Comparison of ENCODE assay signal across 9 cellular contexts in the genomic region with DNA sequence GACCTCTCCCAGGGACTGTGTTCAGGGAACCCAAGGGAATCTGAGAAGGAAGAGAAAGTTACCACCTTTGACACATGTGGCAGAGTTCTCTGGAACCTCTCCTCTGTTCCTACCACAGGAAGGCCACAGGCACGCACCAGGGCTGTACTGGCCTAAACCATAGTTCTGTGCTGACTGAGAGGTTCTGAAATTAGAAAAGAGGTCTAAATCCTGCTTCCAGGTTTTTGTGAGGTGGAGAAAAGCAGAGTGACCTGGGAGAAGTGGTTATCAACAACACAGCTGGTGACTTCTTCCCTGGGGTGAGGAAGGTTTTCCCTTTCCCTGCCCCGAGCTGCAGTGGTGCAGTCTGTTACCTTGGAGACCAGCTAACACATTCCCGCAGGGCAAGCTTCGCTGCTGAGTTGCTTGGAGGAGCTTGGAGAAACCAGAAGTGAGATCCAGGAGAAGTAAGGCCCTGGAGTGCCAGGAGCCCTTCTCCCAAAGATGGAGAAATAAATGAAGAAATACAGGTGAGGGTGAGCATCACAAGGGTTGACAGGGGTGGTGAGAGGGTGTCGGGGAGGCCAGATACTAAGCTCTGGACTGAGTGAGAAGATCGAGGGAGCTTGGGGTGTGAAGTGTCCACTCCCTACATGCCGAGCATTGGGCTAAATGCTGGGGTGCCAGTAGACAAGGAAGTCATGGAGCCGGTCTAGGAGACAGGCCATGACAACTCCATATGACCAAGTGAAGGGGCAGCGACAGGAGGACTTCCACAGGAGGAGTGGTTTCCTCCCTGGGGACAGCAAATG. TPM values are rescaled to one million over a fixed set of nuclear protein-coding genes. Genes with fewer than 3 reads are reported as not detected.
DNase-seq lines count a peak whose midpoint lies in the region; ATAC-seq and TF ChIP-seq lines count a peak whose summit lies in the region.
"Had no signal": no experiment of that assay in that cellular context is flagged by ENCODE, and none has a peak within 500 bp of the region (broad histone marks: within the 10 kb centered on the region; RNA-seq: fewer than 3 reads in every experiment).

Gene VWA3A, plus strand, starts transcription at position 399 of the 791 bp plus-strand sequence. Its CDS starts 97 bp downstream, at position 496.

- CTCF ChIA-PET in AG04450 (lab: Charles Lee): interaction anchor here (1.1 to 7.6 kb wide), 2 partner anchors 14 to 91 kb away, joined by 4 to 96 read pairs; no protein-coding TSS in a partner anchor

- ATAC-seq in GM19455 (IDR thresholded peaks at IDR 0.05; ENCODE audit: unreplicated experiment) (no peak), HG03196 (IDR thresholded peaks at IDR 0.05; ENCODE audit: unreplicated experiment) (no peak), GM18505 (IDR thresholded peaks at IDR 0.05; ENCODE audit: unreplicated experiment) (no peak)

- no peaks in the 10 kb centered on the region for H3K36me3 ChIP-seq in kidney epithelial cell (ENCODE audit: control insufficient read depth, insufficient read depth, low read length)
- H3K36me3 ChIP-seq in prostate gland: no peaks in the 10 kb centered on the region

- H3K9me3 ChIP-seq in AG04450 (ENCODE audit: control insufficient read depth, insufficient read depth, low read length): no peaks in the 10 kb centered on the region
- no peaks in the 10 kb centered on the region for H3K9me3 ChIP-seq in prostate gland

- 57% methylated on average over 9 of the region's 9 CpGs for WGBS in prostate gland

- H3K27me3 ChIP-seq in AG04450 (ENCODE audit: control insufficient read depth, insufficient read depth, low read length) (peaks cover 6% of the 10 kb centered on the region), kidney epithelial cell (ENCODE audit: control insufficient read depth, insufficient read depth, low read length) (no peaks in the 10 kb centered on the region), prostate gland (replicated peaks; ENCODE audit: insufficient read depth) (no peaks in the 10 kb centered on the region)

- POLR2A ChIA-PET in AG04450 (lab: Yijun Ruan, JAX): no interaction called here

- TF ChIP-seq POLR2A in GM18505 (IDR thresholded peaks at IDR 0.05; ENCODE audit: borderline replicate concordance, extremely low read depth, insufficient read depth, insufficient read length): no peak
- no peak for TF ChIP-seq POLR2A in prostate gland (IDR thresholded peaks at IDR 0.05)

- peaks cover 14% of the 10 kb centered on the region for H3K4me1 Mint-ChIP-seq in HFFc6 (ENCODE audit: low read depth)

- H3K9me3 Mint-ChIP-seq in HFFc6: no peaks in the 10 kb centered on the region

- peak within 1 kb of the TSS; percentile 62 for H3K4me3 Mint-ChIP-seq in HFFc6

- intact Hi-C loops in prostate gland (cut with DNase I): no loop called here

- TF ChIP-seq CTCF in AG04450 (IDR thresholded peaks at IDR 0.05; ENCODE audit: low read depth, low read length): no peak
- no peak for TF ChIP-seq CTCF in HFFc6 (IDR thresholded peaks at IDR 0.05)
- no peak for TF ChIP-seq CTCF in kidney epithelial cell (IDR thresholded peaks at IDR 0.05; ENCODE audit: insufficient read depth, low read length, poor library complexity, severe bottlenecking)
- no peak for TF ChIP-seq CTCF in prostate gland (IDR thresholded peaks at IDR 0.05)

- H3K4me1 ChIP-seq in prostate gland (replicated peaks): no peaks in the 10 kb centered on the region

- H3K27ac ChIP-seq in AG04450 (ENCODE audit: low read depth, low read length) (peak within 1 kb of the TSS; percentile 61), prostate gland (no peak within 1 kb of the TSS)

- DNase-seq in AG04450 (ENCODE audit: low read depth, low spot score) (peak; percentile 27), HFFc6 (peak; percentile 75), dermis blood vessel endothelial cell (peak; percentile 42), kidney epithelial cell (ENCODE audit: low read depth) (peak; percentile 25), prostate gland (ENCODE audit: low spot score) (no peak)
- DNase-seq: activated gamma-delta T cell treated with Interleukin-2 at 50 U/mL for 16 hours had no signal

- peaks cover 13% of the 10 kb centered on the region for H3K36me3 Mint-ChIP-seq in HFFc6 (ENCODE audit: low read depth)

- H3K4me3 ChIP-seq in AG04450 (ENCODE audit: low read depth, low read length) (no peak within 1 kb of the TSS), kidney epithelial cell (ENCODE audit: low read depth, low read length) (no peak within 1 kb of the TSS), prostate gland (no peak within 1 kb of the TSS)

- peak within 1 kb of the TSS; percentile 85 for H3K27ac Mint-ChIP-seq in HFFc6

- H3K27me3 Mint-ChIP-seq in HFFc6 (ENCODE audit: insufficient read depth): peaks cover 7% of the 10 kb centered on the region

RNA-seq across cellular contexts. Expression of gene VWA3A, which starts in this region (rescaled TPM):
- polyA plus RNA-seq in AG04450 (2011; rRNA removed): not detected in 2 replicates
- not detected in 2 replicates for polyA minus RNA-seq in AG04450 (2011; rRNA and poly(A)+ RNA removed)
- total RNA-seq in HFFc6 (2021; fragmentation: NEBNext Ultra II Directional; extraction: Animal tissue kit (Norgen Biotek cat#: 25700)): under 1 TPM in 2 of 6 experiments, not detected in 4; 0.09 to 0.41 TPM
- total RNA-seq in dermis blood vessel endothelial cell (0.17 TPM in 1 of 2 replicates, not detected in the other), kidney epithelial cell (0.04 and 0.07 TPM in 2 replicates), prostate gland (1 to 10 TPM in 1 of 2 donors, under 1 TPM in 1; 0.41 to 2.5 TPM)

Comparison
In these comparisons a context has a peak if more than half of its experiments do, and no peak if none do; other contexts are left out.
1. Peak in DNase-seq and H3K27ac ChIP-seq in AG04450; RNA of the gene not detected or under 1 TPM.
2. Peak in DNase-seq in HFFc6; RNA of the gene not detected or under 1 TPM.
3. Peak in DNase-seq in dermis blood vessel endothelial cell; RNA of the gene not detected or under 1 TPM.
4. Peak in DNase-seq in kidney epithelial cell; RNA of the gene not detected or under 1 TPM.